ENCODE assay signal across 37 cellular contexts in genomic region chrX:38641197-38641596, GRCh38.
"Had no signal": no experiment of that assay in that cellular context is flagged by ENCODE, and none has a peak within 500 bp of the region (broad histone marks: within the 10 kb centered on the region; RNA-seq: fewer than 3 reads in every experiment).

No MANE protein-coding gene starts in this region.

- H3K9me3 ChIP-seq: adrenal gland, body of pancreas, breast epithelium had no signal

- H3K4me1 ChIP-seq: adrenal gland, breast epithelium had no signal

- DNase-seq: activated B cell treated with CpG ODN at 0.5 μM for 24 hours; activated CD4-positive, alpha-beta memory T cell treated with anti-CD3 and anti-CD28 coated beads for 36 hours; activated CD4-positive, alpha-beta T cell treated with anti-CD3 and anti-CD28 coated beads for 4 hours; activated CD4-positive, alpha-beta T cell treated with anti-CD3 and anti-CD28 coated beads, Interleukin-2, amount 10 ng/mL, durations not matched to agents 24 days and 14 days; activated CD4-positive, alpha-beta T cell treated with anti-CD3 and anti-CD28 coated beads, Interleukin-2, amount 50 U/mL, for 1 hour; activated CD4-positive, alpha-beta T cell treated with anti-CD3 and anti-CD28 coated beads, Interleukin-2, amount 50 U/mL, for 4 hours; activated CD4-positive, CD25-positive, alpha-beta regulatory T cell treated with anti-CD3 and anti-CD28 coated beads, Interleukin-2, amount 50 U/mL, for 72 hours; activated CD8-positive, alpha-beta memory T cell treated with anti-CD3 and anti-CD28 coated beads, Interleukin-2, amount 50 U/mL, for 4 hours; activated CD8-positive, alpha-beta T cell treated with anti-CD3 and anti-CD28 coated beads for 36 hours; activated effector memory CD4-positive, alpha-beta T cell treated with anti-CD3 and anti-CD28 coated beads, Interleukin-2, amount 50 U/mL, for 16 hours; activated gamma-delta T cell treated with Interleukin-2 at 50 U/mL for 16 hours; activated naive CD4-positive, alpha-beta T cell; activated naive CD4-positive, alpha-beta T cell treated with anti-CD3 and anti-CD28 coated beads for 36 hours; activated naive CD4-positive, alpha-beta T cell treated with anti-CD3 and anti-CD28 coated beads, Interleukin-2, amount 50 U/mL, for 16 hours; activated naive CD8-positive, alpha-beta T cell treated with anti-CD3 and anti-CD28 coated beads for 36 hours; activated T-cell treated with anti-CD3 and anti-CD28 coated beads for 4 hours; activated T-cell treated with anti-CD3 and anti-CD28 coated beads, Interleukin-2, amount 50 U/mL, for 1 hour; activated T-cell treated with anti-CD3 and anti-CD28 coated beads, Interleukin-2, amount 50 U/mL, for 4 hours; activated T-cell treated with anti-CD3 and anti-CD28 coated beads, Interleukin-2, amount 50 U/mL, for 72 hours; adrenal gland; amniotic stem cell; aorta; body of pancreas; brain microvascular endothelial cell; central memory CD4-positive, alpha-beta T cell; T-helper 1 cell; T-helper 2 cell; T-helper 9 cell had no signal

- H3K27me3 ChIP-seq: body of pancreas, brain microvascular endothelial cell had no signal

- ATAC-seq: activated CD8-positive, alpha-beta T cell treated with anti-CD3 and anti-CD28 coated beads for 36 hours; activated naive CD4-positive, alpha-beta T cell treated with anti-CD3 and anti-CD28 coated beads, Interleukin-2, amount 50 U/mL, for 72 hours; activated T-cell treated with anti-CD3 and anti-CD28 coated beads, Interleukin-2, amount 50 U/mL, for 4 hours; activated T-cell treated with anti-CD3 and anti-CD28 coated beads, Interleukin-2, amount 50 U/mL, for 72 hours; activated T-helper 17 cell treated with anti-CD3 and anti-CD28 coated beads, Interleukin-2, amount 50 U/mL, for 72 hours; body of pancreas had no signal

- H3K4me3 ChIP-seq: adrenal gland, body of pancreas, breast epithelium had no signal

- H3K4me3 Mint-ChIP-seq: activated B cell treated with CpG ODN at 0.5 μM for 24 hours; activated CD4-positive, alpha-beta memory T cell treated with anti-CD3 and anti-CD28 coated beads for 36 hours; activated CD4-positive, alpha-beta T cell treated with anti-CD3 and anti-CD28 coated beads, Interleukin-2, amount 10 ng/mL, durations not matched to agents 24 days and 14 days; activated CD8-positive, alpha-beta T cell treated with anti-CD3 and anti-CD28 coated beads for 36 hours; activated naive CD4-positive, alpha-beta T cell treated with anti-CD3 and anti-CD28 coated beads for 36 hours; activated naive CD8-positive, alpha-beta T cell treated with anti-CD3 and anti-CD28 coated beads for 36 hours; activated T-cell treated with anti-CD3 and anti-CD28 coated beads, Interleukin-2, amount 50 U/mL, for 4 hours; activated T-cell treated with anti-CD3 and anti-CD28 coated beads, Interleukin-2, amount 50 U/mL, for 72 hours; activated T-helper 1 cell treated with anti-CD3 and anti-CD28 coated beads, Interleukin-12 subunit alpha, Interleukin-12 subunit beta, Interleukin-2, Interleukin-4 antibody, amounts not matched to agents 30 ng/mL and 10 ng/mL and 1 ng/mL, durations not matched to agents 14 hours and 24 hours and 36 hours; activated T-helper 17 cell treated with anti-CD3 and anti-CD28 coated beads, Interleukin-2, amount 50 U/mL, for 72 hours; T-helper 1 cell treated with Interleukin-12 subunit alpha and Interleukin-12 subunit beta and Interleukin-4 antibody, amounts not matched to agents 30 μg/mL and 1 μg/mL, for 36 hours; T-helper 2 cell treated with Interferon-gamma antibody and Interleukin-4, amounts not matched to agents 5 μg/mL and 100 μg/mL, for 36 hours had no signal

- H3K4me1 Mint-ChIP-seq: activated B cell treated with CpG ODN at 0.5 μM for 24 hours; activated CD4-positive, alpha-beta T cell treated with anti-CD3 and anti-CD28 coated beads, Interleukin-2, amount 10 ng/mL, durations not matched to agents 24 days and 14 days; activated T-helper 17 cell treated with anti-CD3 and anti-CD28 coated beads, Interleukin-2, amount 50 U/mL, for 72 hours had no signal

- H3K36me3 ChIP-seq: adrenal gland, brain microvascular endothelial cell, breast epithelium had no signal

- H3K27ac Mint-ChIP-seq: activated B cell treated with CpG ODN at 0.5 μM for 24 hours; activated CD4-positive, alpha-beta memory T cell treated with anti-CD3 and anti-CD28 coated beads for 36 hours; activated CD4-positive, alpha-beta T cell treated with anti-CD3 and anti-CD28 coated beads, Interleukin-2, amount 10 ng/mL, durations not matched to agents 24 days and 14 days; activated CD8-positive, alpha-beta T cell treated with anti-CD3 and anti-CD28 coated beads for 36 hours; activated naive CD4-positive, alpha-beta T cell treated with anti-CD3 and anti-CD28 coated beads for 36 hours; activated naive CD4-positive, alpha-beta T cell treated with anti-CD3 and anti-CD28 coated beads, Interleukin-2, amount 50 U/mL, for 72 hours; activated naive CD8-positive, alpha-beta T cell treated with anti-CD3 and anti-CD28 coated beads for 36 hours; activated T-cell treated with anti-CD3 and anti-CD28 coated beads, Interleukin-2, amount 50 U/mL, for 72 hours; activated T-helper 1 cell treated with anti-CD3 and anti-CD28 coated beads, Interleukin-12 subunit alpha, Interleukin-12 subunit beta, Interleukin-2, Interleukin-4 antibody, amounts not matched to agents 30 ng/mL and 10 ng/mL and 1 ng/mL, durations not matched to agents 14 hours and 24 hours and 36 hours; activated T-helper 17 cell treated with anti-CD3 and anti-CD28 coated beads, Interleukin-2, amount 50 U/mL, for 72 hours; T-helper 1 cell treated with Interleukin-12 subunit alpha and Interleukin-12 subunit beta and Interleukin-4 antibody, amounts not matched to agents 30 μg/mL and 1 μg/mL, for 36 hours; T-helper 2 cell treated with Interferon-gamma antibody and Interleukin-4, amounts not matched to agents 5 μg/mL and 100 μg/mL, for 36 hours had no signal

- FAIRE-seq: astrocyte, TTC549 had no signal

- H3K27ac ChIP-seq: adrenal gland, body of pancreas, brain microvascular endothelial cell, breast epithelium, VCaP had no signal

- H3K9me3 Mint-ChIP-seq: activated B cell treated with CpG ODN at 0.5 μM for 24 hours; activated CD4-positive, alpha-beta memory T cell treated with anti-CD3 and anti-CD28 coated beads for 36 hours; activated CD4-positive, alpha-beta T cell treated with anti-CD3 and anti-CD28 coated beads, Interleukin-2, amount 10 ng/mL, durations not matched to agents 24 days and 14 days; activated CD8-positive, alpha-beta T cell treated with anti-CD3 and anti-CD28 coated beads for 36 hours; activated naive CD4-positive, alpha-beta T cell treated with anti-CD3 and anti-CD28 coated beads for 36 hours; activated naive CD4-positive, alpha-beta T cell treated with anti-CD3 and anti-CD28 coated beads, Interleukin-2, amount 50 U/mL, for 72 hours; activated naive CD8-positive, alpha-beta T cell treated with anti-CD3 and anti-CD28 coated beads for 36 hours; activated T-cell treated with anti-CD3 and anti-CD28 coated beads, Interleukin-2, amount 50 U/mL, for 4 hours; activated T-cell treated with anti-CD3 and anti-CD28 coated beads, Interleukin-2, amount 50 U/mL, for 72 hours; activated T-helper 1 cell treated with anti-CD3 and anti-CD28 coated beads, Interleukin-12 subunit alpha, Interleukin-12 subunit beta, Interleukin-2, Interleukin-4 antibody, amounts not matched to agents 30 ng/mL and 10 ng/mL and 1 ng/mL, durations not matched to agents 14 hours and 24 hours and 36 hours; activated T-helper 17 cell treated with anti-CD3 and anti-CD28 coated beads, Interleukin-2, amount 50 U/mL, for 72 hours; T-helper 1 cell treated with Interleukin-12 subunit alpha and Interleukin-12 subunit beta and Interleukin-4 antibody, amounts not matched to agents 30 μg/mL and 1 μg/mL, for 36 hours; T-helper 2 cell treated with Interferon-gamma antibody and Interleukin-4, amounts not matched to agents 5 μg/mL and 100 μg/mL, for 36 hours had no signal
